Comparison of ENCODE assay signal across 8 cellular contexts in genomic region chr12:121792607-121793500, GRCh38. TPM values are rescaled to one million over a fixed set of nuclear protein-coding genes. Genes with fewer than 3 reads are reported as not detected.
DNase-seq lines count a peak whose midpoint lies in the region; ATAC-seq and TF ChIP-seq lines count a peak whose summit lies in the region.

No MANE protein-coding gene starts in this region.

- peaks cover 8% of the 10 kb centered on the region; the same call in 1 of the 2 replicates for H3K36me3 ChIP-seq in DOHH2 (ENCODE audit: control insufficient read depth, low read length)

- H3K27me3 Mint-ChIP-seq in activated naive CD8-positive, alpha-beta T cell treated with anti-CD3 and anti-CD28 coated beads, Interleukin-2, amount 10 ng/mL, durations not matched to agents 7 days and 5 days = no peaks in the 10 kb centered on the region
- peaks cover 16 to 38% (median 24%) of the 10 kb centered on the region in 3 donors for H3K27me3 Mint-ChIP-seq in immature natural killer cell (ENCODE audit: low read depth in 3 of 3)

- peak overlapping the region; percentile 97 for H3K4me2 ChIP-seq in DOHH2 (ENCODE audit: low read length)

- H3K4me1 Mint-ChIP-seq in activated naive CD8-positive, alpha-beta T cell treated with anti-CD3 and anti-CD28 coated beads, Interleukin-2, amount 10 ng/mL, durations not matched to agents 7 days and 5 days = peaks cover 43% of the 10 kb centered on the region
- peaks cover 62 to 69% of the 10 kb centered on the region in 2 donors for H3K4me1 Mint-ChIP-seq in immature natural killer cell

- POLR2A ChIA-PET in activated naive CD8-positive, alpha-beta T cell treated with anti-CD3 and anti-CD28 coated beads, Interleukin-2, amount 10 ng/mL, durations not matched to agents 7 days and 5 days (lab: Charles Lee) = interaction anchor here (0.6 to 31.1 kb wide), 10 partner anchors 4 to 256 kb away, joined by 3 to 931 read pairs (median 6); partner anchors contain the start of genes PSMD9, RHOF, SETD1B and TMEM120B

- H3K27me3 ChIP-seq in DOHH2 (ENCODE audit: control insufficient read depth, low read length) = no peaks in the 10 kb centered on the region

- peak overlapping the region; percentile 98 for H3K27ac Mint-ChIP-seq in activated naive CD8-positive, alpha-beta T cell treated with anti-CD3 and anti-CD28 coated beads, Interleukin-2, amount 10 ng/mL, durations not matched to agents 7 days and 5 days
- peak overlapping the region; percentile 99 to 100 (median 100) for H3K27ac Mint-ChIP-seq in immature natural killer cell

- H3K79me2 ChIP-seq in DOHH2 (ENCODE audit: control insufficient read depth, low read length) = peaks cover 31% of the 10 kb centered on the region

- peaks cover 11% of the 10 kb centered on the region for H3F3A ChIP-seq in DOHH2 (ENCODE audit: control insufficient read depth, insufficient read depth)

- H3K4me3 ChIP-seq in DOHH2 (ENCODE audit: low read length) (peak overlapping the region; percentile 89), NB4 (ENCODE audit: low read depth, low read length) (peak overlapping the region; percentile 72)

- no peak for TF ChIP-seq CTCF in DOHH2 (IDR thresholded peaks at IDR 0.05; ENCODE audit: low read depth, low read length, poor library complexity, severe bottlenecking)
- no peak for TF ChIP-seq CTCF in NB4 (IDR thresholded peaks at IDR 0.05; ENCODE audit: low read depth, low read length)

- no peaks in the 10 kb centered on the region for H4K20me1 ChIP-seq in DOHH2 (ENCODE audit: control insufficient read depth, insufficient read depth, low read depth, low read length)

- no peaks in the 10 kb centered on the region for H3K9me2 ChIP-seq in DOHH2 (replicated peaks; ENCODE audit: control insufficient read depth, low read length)

- peaks cover 70% of the 10 kb centered on the region for H3K4me1 ChIP-seq in DOHH2 (ENCODE audit: control insufficient read depth, low read length)

- peaks cover 18% of the 10 kb centered on the region for H3K36me3 Mint-ChIP-seq in activated naive CD8-positive, alpha-beta T cell treated with anti-CD3 and anti-CD28 coated beads, Interleukin-2, amount 10 ng/mL, durations not matched to agents 7 days and 5 days
- peaks cover 0 to 9% (median 4%) of the 10 kb centered on the region in 3 donors for H3K36me3 Mint-ChIP-seq in immature natural killer cell

- H3K9me3 Mint-ChIP-seq in activated naive CD8-positive, alpha-beta T cell treated with anti-CD3 and anti-CD28 coated beads, Interleukin-2, amount 10 ng/mL, durations not matched to agents 7 days and 5 days = no peaks in the 10 kb centered on the region
- no peaks in the 10 kb centered on the region for H3K9me3 Mint-ChIP-seq in immature natural killer cell

- DNase-seq in NB4 (ENCODE audit: low read depth) (peak; percentile 83), immature natural killer cell (peak; percentile 67 to 73 (median 68)), hippocampal formation (lab: John Stamatoyannopoulos, UW) (no peak), NCI-H1930 (lab: John Stamatoyannopoulos, UW) (no peak), dedifferentiated amniotic fluid mesenchymal stem cell (ENCODE audit: extremely low spot score) (no peak)
- DNase-seq in activated naive CD8-positive, alpha-beta T cell treated with anti-CD3 and anti-CD28 coated beads, Interleukin-2, amount 10 ng/mL, durations not matched to agents 7 days and 5 days = peak; percentile 76
- DNase-seq in stimulated activated naive CD8-positive, alpha-beta T cell treated with anti-CD3 and anti-CD28 coated beads, Interleukin-15, Interleukin-2, amounts not matched to agents 100 U/mL and 50 U/mL, for 24 hours = peak; percentile 71

- no peaks in the 10 kb centered on the region for H3K9me3 ChIP-seq in DOHH2 (ENCODE audit: control insufficient read depth, insufficient read depth, low read length)

- peak overlapping the region; percentile 19 for H3K27ac ChIP-seq in DOHH2 (ENCODE audit: low read depth, low read length)

- peak; percentile 21 for ATAC-seq in activated naive CD8-positive, alpha-beta T cell treated with anti-CD3 and anti-CD28 coated beads, Interleukin-2, amount 10 ng/mL, durations not matched to agents 7 days and 5 days (ENCODE audit: low read depth)
- peak; percentile 15 for ATAC-seq in stimulated activated naive CD8-positive, alpha-beta T cell treated with anti-CD3 and anti-CD28 coated beads, Interleukin-15, Interleukin-2, amounts not matched to agents 100 U/mL and 50 U/mL, for 24 hours

- no peak for TF ChIP-seq POLR2A in NB4 (IDR thresholded peaks at IDR 0.05; ENCODE audit: extremely low read depth, insufficient read length)

- peak overlapping the region; percentile 89 for H3K4me3 Mint-ChIP-seq in activated naive CD8-positive, alpha-beta T cell treated with anti-CD3 and anti-CD28 coated beads, Interleukin-2, amount 10 ng/mL, durations not matched to agents 7 days and 5 days
- H3K4me3 Mint-ChIP-seq in immature natural killer cell = peak overlapping the region; percentile 86 to 95 (median 92)

RNA-seq across cellular contexts. Expression of gene RHOF, which starts 0.6 kb away (rescaled TPM):
- total RNA-seq in activated naive CD8-positive, alpha-beta T cell treated with anti-CD3 and anti-CD28 coated beads, Interleukin-2, amount 10 ng/mL, durations not matched to agents 7 days and 5 days = 100 to 1,000 TPM; 144 to 157 TPM
- 100 to 1,000 TPM in 2 of 3 donors, 10 to 100 TPM in 1; 97.6 to 183 (median 128) TPM for polyA plus RNA-seq in immature natural killer cell

RNA-seq across cellular contexts. Expression of gene SETD1B, which starts 11.0 kb away (rescaled TPM):
- total RNA-seq in activated naive CD8-positive, alpha-beta T cell treated with anti-CD3 and anti-CD28 coated beads, Interleukin-2, amount 10 ng/mL, durations not matched to agents 7 days and 5 days = 10 to 100 TPM; 45.0 to 46.8 TPM
- 1 to 10 TPM in 1 of 3 donors, under 1 TPM in 1, not detected in 1; 0.56 to 2.3 TPM for polyA plus RNA-seq in immature natural killer cell

Comparison
In these comparisons a context has a peak if more than half of its experiments do, and no peak if none do; other contexts are left out.
1. DNase-seq: peak in NB4 (single experiment), activated naive CD8-positive, alpha-beta T cell treated with anti-CD3 and anti-CD28 coated beads, Interleukin-2, amount 10 ng/mL, durations not matched to agents 7 days and 5 days (single experiment), immature natural killer cell (3 of 3) and stimulated activated naive CD8-positive, alpha-beta T cell treated with anti-CD3 and anti-CD28 coated beads, Interleukin-15, Interleukin-2, amounts not matched to agents 100 U/mL and 50 U/mL, for 24 hours (single experiment); none in hippocampal formation (0 of 2), NCI-H1930 (0 of 2) and dedifferentiated amniotic fluid mesenchymal stem cell (single experiment).